1 cellular context compared by ENCODE assay signal in the genomic region with DNA sequence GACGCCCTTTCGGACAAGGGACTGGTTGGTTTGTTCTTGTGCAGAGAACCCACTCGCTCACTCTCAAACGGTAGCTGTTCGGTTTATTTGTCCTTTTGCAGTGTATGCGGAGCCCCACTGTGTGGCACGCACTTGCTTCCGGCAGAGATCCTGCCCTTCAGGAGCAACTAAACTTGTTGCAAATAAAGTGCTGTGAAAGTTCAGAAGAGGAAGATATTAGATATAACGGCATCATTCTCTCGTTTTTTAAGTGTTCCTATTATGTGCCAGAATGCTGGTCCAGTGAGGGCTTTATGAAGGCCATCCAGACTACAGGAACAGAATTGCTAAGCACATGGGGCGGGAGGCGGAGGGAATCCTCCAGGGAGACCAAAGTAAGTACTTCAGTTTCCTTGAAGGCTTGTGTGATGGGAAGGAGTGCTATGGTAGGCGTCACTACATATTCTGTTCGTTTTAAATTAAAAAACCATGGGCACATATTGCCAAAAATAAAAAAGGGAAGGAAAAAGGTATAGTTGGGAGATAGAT.
A peak's percentile ranks its signal among the peaks of the same experiment; 100 is the strongest.
TF ChIP-seq lines count a peak whose summit lies in the region.

No MANE protein-coding gene starts in this region.

TF ChIP-seq in HEK293, 187 proteins besides CTCF, POLR2A, EP300 and RAD21 (continued from another document and continues in another):
- TF ChIP-seq, protein P1, sequence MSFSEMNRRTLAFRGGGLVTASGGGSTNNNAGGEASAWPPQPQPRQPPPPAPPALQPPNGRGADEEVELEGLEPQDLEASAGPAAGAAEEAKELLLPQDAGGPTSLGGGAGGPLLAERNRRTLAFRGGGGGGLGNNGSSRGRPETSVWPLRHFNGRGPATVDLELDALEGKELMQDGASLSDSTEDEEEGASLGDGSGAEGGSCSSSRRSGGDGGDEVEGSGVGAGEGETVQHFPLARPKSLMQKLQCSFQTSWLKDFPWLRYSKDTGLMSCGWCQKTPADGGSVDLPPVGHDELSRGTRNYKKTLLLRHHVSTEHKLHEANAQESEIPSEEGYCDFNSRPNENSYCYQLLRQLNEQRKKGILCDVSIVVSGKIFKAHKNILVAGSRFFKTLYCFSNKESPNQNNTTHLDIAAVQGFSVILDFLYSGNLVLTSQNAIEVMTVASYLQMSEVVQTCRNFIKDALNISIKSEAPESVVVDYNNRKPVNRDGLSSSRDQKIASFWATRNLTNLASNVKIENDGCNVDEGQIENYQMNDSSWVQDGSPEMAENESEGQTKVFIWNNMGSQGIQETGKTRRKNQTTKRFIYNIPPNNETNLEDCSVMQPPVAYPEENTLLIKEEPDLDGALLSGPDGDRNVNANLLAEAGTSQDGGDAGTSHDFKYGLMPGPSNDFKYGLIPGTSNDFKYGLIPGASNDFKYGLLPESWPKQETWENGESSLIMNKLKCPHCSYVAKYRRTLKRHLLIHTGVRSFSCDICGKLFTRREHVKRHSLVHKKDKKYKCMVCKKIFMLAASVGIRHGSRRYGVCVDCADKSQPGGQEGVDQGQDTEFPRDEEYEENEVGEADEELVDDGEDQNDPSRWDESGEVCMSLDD (tag by site-specific recombination; IDR thresholded peaks at IDR 0.05): no peak
- TF ChIP-seq ZNF16 (tag by site-specific recombination; IDR thresholded peaks at IDR 0.05; ENCODE audit: low read depth): no peak
- TF ChIP-seq ZNF610 (tag by site-specific recombination; IDR thresholded peaks at IDR 0.05; ENCODE audit: borderline replicate concordance): no peak
- TF ChIP-seq, protein P2, sequence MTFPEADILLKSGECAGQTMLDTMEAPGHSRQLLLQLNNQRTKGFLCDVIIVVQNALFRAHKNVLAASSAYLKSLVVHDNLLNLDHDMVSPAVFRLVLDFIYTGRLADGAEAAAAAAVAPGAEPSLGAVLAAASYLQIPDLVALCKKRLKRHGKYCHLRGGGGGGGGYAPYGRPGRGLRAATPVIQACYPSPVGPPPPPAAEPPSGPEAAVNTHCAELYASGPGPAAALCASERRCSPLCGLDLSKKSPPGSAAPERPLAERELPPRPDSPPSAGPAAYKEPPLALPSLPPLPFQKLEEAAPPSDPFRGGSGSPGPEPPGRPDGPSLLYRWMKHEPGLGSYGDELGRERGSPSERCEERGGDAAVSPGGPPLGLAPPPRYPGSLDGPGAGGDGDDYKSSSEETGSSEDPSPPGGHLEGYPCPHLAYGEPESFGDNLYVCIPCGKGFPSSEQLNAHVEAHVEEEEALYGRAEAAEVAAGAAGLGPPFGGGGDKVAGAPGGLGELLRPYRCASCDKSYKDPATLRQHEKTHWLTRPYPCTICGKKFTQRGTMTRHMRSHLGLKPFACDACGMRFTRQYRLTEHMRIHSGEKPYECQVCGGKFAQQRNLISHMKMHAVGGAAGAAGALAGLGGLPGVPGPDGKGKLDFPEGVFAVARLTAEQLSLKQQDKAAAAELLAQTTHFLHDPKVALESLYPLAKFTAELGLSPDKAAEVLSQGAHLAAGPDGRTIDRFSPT (tag by site-specific recombination; IDR thresholded peaks at IDR 0.05): no peak
- TF ChIP-seq ZNF274 (IDR thresholded peaks at IDR 0.05; ENCODE audit: low read length): no peak
- no peak for TF ChIP-seq ZNF274 (tag by site-specific recombination; IDR thresholded peaks at IDR 0.05; ENCODE audit: borderline replicate concordance)
- TF ChIP-seq ZBTB17 (tag by site-specific recombination; IDR thresholded peaks at IDR 0.05): no peak
- no peak for TF ChIP-seq ZNF223 (tag by site-specific recombination; IDR thresholded peaks at IDR 0.05)
- no peak for TF ChIP-seq ZNF544 (tag by site-specific recombination; IDR thresholded peaks at IDR 0.05)
- TF ChIP-seq, protein P3, sequence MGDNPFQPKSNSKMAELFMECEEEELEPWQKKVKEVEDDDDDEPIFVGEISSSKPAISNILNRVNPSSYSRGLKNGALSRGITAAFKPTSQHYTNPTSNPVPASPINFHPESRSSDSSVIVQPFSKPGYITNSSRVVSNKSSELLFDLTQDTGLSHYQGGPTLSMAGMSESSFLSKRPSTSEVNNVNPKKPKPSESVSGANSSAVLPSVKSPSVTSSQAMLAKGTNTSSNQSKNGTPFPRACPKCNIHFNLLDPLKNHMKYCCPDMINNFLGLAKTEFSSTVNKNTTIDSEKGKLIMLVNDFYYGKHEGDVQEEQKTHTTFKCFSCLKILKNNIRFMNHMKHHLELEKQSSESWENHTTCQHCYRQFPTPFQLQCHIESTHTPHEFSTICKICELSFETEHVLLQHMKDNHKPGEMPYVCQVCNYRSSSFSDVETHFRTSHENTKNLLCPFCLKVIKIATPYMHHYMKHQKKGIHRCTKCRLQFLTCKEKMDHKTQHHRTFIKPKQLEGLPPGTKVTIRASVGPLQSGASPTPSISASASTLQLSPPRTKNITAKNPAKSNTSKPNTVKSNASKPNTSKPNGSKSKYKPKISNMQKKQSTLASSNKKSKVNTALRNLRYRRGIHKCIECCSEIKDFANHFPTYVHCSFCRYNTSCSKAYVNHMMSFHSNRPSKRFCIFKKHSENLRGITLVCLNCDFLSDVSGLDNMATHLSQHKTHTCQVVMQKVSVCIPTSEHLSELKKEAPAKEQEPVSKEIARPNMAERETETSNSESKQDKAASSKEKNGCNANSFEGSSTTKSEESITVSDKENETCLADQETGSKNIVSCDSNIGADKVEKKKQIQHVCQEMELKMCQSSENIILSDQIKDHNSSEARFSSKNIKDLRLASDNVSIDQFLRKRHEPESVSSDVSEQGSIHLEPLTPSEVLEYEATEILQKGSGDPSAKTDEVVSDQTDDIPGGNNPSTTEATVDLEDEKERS (tag by site-specific recombination; IDR thresholded peaks at IDR 0.05): no peak
- TF ChIP-seq, protein P4, sequence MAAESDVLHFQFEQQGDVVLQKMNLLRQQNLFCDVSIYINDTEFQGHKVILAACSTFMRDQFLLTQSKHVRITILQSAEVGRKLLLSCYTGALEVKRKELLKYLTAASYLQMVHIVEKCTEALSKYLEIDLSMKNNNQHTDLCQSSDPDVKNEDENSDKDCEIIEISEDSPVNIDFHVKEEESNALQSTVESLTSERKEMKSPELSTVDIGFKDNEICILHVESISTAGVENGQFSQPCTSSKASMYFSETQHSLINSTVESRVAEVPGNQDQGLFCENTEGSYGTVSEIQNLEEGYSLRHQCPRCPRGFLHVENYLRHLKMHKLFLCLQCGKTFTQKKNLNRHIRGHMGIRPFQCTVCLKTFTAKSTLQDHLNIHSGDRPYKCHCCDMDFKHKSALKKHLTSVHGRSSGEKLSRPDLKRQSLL (tag by site-specific recombination; IDR thresholded peaks at IDR 0.05): no peak
- TF ChIP-seq ZNF600 (tag by site-specific recombination; IDR thresholded peaks at IDR 0.05): peak; percentile 87
- TF ChIP-seq, protein P5, sequence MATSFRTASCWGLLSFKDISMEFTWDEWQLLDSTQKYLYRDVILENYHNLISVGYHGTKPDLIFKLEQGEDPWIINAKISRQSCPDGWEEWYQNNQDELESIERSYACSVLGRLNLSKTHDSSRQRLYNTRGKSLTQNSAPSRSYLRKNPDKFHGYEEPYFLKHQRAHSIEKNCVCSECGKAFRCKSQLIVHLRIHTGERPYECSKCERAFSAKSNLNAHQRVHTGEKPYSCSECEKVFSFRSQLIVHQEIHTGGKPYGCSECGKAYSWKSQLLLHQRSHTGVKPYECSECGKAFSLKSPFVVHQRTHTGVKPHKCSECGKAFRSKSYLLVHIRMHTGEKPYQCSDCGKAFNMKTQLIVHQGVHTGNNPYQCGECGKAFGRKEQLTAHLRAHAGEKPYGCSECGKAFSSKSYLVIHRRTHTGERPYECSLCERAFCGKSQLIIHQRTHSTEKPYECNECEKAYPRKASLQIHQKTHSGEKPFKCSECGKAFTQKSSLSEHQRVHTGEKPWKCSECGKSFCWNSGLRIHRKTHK (tag by site-specific recombination; IDR thresholded peaks at IDR 0.05): no peak
- TF ChIP-seq KLF9 (tag by site-specific recombination; IDR thresholded peaks at IDR 0.05; ENCODE audit: low read depth): no peak
- no peak for TF ChIP-seq ZFHX2 (tag by site-specific recombination; conservative IDR thresholded peaks at IDR 0.05)
- TF ChIP-seq, protein P6, sequence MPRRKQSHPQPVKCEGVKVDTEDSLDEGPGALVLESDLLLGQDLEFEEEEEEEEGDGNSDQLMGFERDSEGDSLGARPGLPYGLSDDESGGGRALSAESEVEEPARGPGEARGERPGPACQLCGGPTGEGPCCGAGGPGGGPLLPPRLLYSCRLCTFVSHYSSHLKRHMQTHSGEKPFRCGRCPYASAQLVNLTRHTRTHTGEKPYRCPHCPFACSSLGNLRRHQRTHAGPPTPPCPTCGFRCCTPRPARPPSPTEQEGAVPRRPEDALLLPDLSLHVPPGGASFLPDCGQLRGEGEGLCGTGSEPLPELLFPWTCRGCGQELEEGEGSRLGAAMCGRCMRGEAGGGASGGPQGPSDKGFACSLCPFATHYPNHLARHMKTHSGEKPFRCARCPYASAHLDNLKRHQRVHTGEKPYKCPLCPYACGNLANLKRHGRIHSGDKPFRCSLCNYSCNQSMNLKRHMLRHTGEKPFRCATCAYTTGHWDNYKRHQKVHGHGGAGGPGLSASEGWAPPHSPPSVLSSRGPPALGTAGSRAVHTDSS (tag by site-specific recombination; IDR thresholded peaks at IDR 0.05): no peak
- TF ChIP-seq ZNF394 (tag by site-specific recombination; IDR thresholded peaks at IDR 0.05; ENCODE audit: borderline replicate concordance): no peak
- no peak for TF ChIP-seq ZNF514 (tag by site-specific recombination; IDR thresholded peaks at IDR 0.05)
- no peak; the same call in none of the 2 replicates for TF ChIP-seq ZNF501 (tag by site-specific recombination; IDR thresholded peaks at IDR 0.05)
- TF ChIP-seq ZNF473 (tag by site-specific recombination; IDR thresholded peaks at IDR 0.05): no peak
- TF ChIP-seq SCRT1 (tag by site-specific recombination; IDR thresholded peaks at IDR 0.05; ENCODE audit: borderline replicate concordance): peak; percentile 51; the same call in 1 of the 2 replicates
- peak; percentile 21; the same call in 1 of the 2 replicates for TF ChIP-seq PRDM1 (tag by site-specific recombination; IDR thresholded peaks at IDR 0.05)
- TF ChIP-seq, protein P7, sequence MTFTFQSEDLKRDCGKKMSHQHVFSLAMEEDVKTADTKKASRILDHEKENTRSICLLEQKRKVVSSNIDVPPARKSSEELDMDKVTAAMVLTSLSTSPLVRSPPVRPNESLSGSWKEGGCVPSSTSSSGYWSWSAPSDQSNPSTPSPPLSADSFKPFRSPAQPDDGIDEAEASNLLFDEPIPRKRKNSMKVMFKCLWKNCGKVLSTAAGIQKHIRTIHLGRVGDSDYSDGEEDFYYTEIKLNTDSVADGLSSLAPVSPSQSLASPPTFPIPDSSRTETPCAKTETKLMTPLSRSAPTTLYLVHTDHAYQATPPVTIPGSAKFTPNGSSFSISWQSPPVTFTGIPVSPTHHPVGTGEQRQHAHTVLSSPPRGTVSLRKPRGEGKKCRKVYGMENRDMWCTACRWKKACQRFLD (tag by site-specific recombination; IDR thresholded peaks at IDR 0.05): no peak
- TF ChIP-seq ZNF202 (tag by site-specific recombination; IDR thresholded peaks at IDR 0.05; ENCODE audit: borderline replicate concordance): no peak
- no peak for TF ChIP-seq ZNF664 (tag by site-specific recombination; IDR thresholded peaks at IDR 0.05)
- TF ChIP-seq, protein P8, sequence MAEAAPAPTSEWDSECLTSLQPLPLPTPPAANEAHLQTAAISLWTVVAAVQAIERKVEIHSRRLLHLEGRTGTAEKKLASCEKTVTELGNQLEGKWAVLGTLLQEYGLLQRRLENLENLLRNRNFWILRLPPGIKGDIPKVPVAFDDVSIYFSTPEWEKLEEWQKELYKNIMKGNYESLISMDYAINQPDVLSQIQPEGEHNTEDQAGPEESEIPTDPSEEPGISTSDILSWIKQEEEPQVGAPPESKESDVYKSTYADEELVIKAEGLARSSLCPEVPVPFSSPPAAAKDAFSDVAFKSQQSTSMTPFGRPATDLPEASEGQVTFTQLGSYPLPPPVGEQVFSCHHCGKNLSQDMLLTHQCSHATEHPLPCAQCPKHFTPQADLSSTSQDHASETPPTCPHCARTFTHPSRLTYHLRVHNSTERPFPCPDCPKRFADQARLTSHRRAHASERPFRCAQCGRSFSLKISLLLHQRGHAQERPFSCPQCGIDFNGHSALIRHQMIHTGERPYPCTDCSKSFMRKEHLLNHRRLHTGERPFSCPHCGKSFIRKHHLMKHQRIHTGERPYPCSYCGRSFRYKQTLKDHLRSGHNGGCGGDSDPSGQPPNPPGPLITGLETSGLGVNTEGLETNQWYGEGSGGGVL (tag by site-specific recombination; IDR thresholded peaks at IDR 0.05): no peak
- TF ChIP-seq, protein P9, sequence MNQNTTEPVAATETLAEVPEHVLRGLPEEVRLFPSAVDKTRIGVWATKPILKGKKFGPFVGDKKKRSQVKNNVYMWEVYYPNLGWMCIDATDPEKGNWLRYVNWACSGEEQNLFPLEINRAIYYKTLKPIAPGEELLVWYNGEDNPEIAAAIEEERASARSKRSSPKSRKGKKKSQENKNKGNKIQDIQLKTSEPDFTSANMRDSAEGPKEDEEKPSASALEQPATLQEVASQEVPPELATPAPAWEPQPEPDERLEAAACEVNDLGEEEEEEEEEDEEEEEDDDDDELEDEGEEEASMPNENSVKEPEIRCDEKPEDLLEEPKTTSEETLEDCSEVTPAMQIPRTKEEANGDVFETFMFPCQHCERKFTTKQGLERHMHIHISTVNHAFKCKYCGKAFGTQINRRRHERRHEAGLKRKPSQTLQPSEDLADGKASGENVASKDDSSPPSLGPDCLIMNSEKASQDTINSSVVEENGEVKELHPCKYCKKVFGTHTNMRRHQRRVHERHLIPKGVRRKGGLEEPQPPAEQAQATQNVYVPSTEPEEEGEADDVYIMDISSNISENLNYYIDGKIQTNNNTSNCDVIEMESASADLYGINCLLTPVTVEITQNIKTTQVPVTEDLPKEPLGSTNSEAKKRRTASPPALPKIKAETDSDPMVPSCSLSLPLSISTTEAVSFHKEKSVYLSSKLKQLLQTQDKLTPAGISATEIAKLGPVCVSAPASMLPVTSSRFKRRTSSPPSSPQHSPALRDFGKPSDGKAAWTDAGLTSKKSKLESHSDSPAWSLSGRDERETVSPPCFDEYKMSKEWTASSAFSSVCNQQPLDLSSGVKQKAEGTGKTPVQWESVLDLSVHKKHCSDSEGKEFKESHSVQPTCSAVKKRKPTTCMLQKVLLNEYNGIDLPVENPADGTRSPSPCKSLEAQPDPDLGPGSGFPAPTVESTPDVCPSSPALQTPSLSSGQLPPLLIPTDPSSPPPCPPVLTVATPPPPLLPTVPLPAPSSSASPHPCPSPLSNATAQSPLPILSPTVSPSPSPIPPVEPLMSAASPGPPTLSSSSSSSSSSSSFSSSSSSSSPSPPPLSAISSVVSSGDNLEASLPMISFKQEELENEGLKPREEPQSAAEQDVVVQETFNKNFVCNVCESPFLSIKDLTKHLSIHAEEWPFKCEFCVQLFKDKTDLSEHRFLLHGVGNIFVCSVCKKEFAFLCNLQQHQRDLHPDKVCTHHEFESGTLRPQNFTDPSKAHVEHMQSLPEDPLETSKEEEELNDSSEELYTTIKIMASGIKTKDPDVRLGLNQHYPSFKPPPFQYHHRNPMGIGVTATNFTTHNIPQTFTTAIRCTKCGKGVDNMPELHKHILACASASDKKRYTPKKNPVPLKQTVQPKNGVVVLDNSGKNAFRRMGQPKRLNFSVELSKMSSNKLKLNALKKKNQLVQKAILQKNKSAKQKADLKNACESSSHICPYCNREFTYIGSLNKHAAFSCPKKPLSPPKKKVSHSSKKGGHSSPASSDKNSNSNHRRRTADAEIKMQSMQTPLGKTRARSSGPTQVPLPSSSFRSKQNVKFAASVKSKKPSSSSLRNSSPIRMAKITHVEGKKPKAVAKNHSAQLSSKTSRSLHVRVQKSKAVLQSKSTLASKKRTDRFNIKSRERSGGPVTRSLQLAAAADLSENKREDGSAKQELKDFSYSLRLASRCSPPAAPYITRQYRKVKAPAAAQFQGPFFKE (tag by site-specific recombination; IDR thresholded peaks at IDR 0.05; ENCODE audit: borderline replicate concordance): no peak
